ENCODE assay signal across 10 cellular contexts in genomic region chr1:110880708-110881374, GRCh38. TPM values are rescaled to one million over a fixed set of nuclear protein-coding genes. Genes with fewer than 3 reads are reported as not detected.
DNase-seq lines count a peak whose midpoint lies in the region; ATAC-seq lines count a peak whose summit lies in the region.
"Had no signal": no experiment of that assay in that cellular context is flagged by ENCODE, and none has a peak within 500 bp of the region (broad histone marks: within the 10 kb centered on the region; RNA-seq: fewer than 3 reads in every experiment).

No MANE protein-coding gene starts in this region.

- no peaks in the 10 kb centered on the region for H3K9me3 Mint-ChIP-seq in T-cell
- no peaks in the 10 kb centered on the region for H3K9me3 Mint-ChIP-seq in central memory CD8-positive, alpha-beta T cell

- H3K4me1 Mint-ChIP-seq in T-cell: peaks cover 81 to 96% (median 86%) of the 10 kb centered on the region in 3 donors
- H3K4me1 Mint-ChIP-seq in central memory CD8-positive, alpha-beta T cell: peaks cover 82% of the 10 kb centered on the region

- ATAC-seq in T-cell (replicated peaks in 1 of 4): peak; percentile 56 to 85 (median 64)
- ATAC-seq in central memory CD8-positive, alpha-beta T cell (replicated peaks; ENCODE audit: extremely low read depth, poor library complexity, severe bottlenecking): peak; percentile 78

- no peaks in the 10 kb centered on the region for H3K27me3 Mint-ChIP-seq in T-cell
- no peaks in the 10 kb centered on the region for H3K27me3 Mint-ChIP-seq in central memory CD8-positive, alpha-beta T cell

- peak overlapping the region; percentile 84 to 99 (median 97) for H3K4me3 Mint-ChIP-seq in T-cell
- peak overlapping the region; percentile 77 for H3K4me3 Mint-ChIP-seq in central memory CD8-positive, alpha-beta T cell

- DNase-seq in stimulated activated CD4-positive, alpha-beta T cell treated with anti-CD3 and anti-CD28 coated beads, Interleukin-15, amount 100 ng/mL, for 24 hours: peak; percentile 66
- no peak for DNase-seq in stimulated activated CD4-positive, alpha-beta T cell treated with anti-CD3 and anti-CD28 coated beads, Interleukin-12 subunit alpha, Interleukin-12 subunit beta, amount 100 ng/mL, for 4 hours
- DNase-seq in T-cell (peak in 30 of 34 experiments; percentile 16 to 73 (median 48)), inferior parietal cortex (ENCODE audit: extremely low spot score) (no peak), H4 (ENCODE audit: low spot score) (no peak), HuH-7 (ENCODE audit: low spot score) (no peak), HPDE6-E6E7 (ENCODE audit: extremely low spot score) (no peak)
- peak in 1 of 2 donors; percentile 44 for DNase-seq in central memory CD8-positive, alpha-beta T cell (ENCODE audit: low spot score in 2 of 2)
- DNase-seq: BE2C, NCI-H524 treated with DMSO at 0.1 percent for 48 hours had no signal

- CTCF ChIA-PET in T-cell (lab: Charles Lee): no interaction called here

- H3K27ac Mint-ChIP-seq in T-cell: peak overlapping the region; percentile 98 to 100
- peak overlapping the region; percentile 94 for H3K27ac Mint-ChIP-seq in central memory CD8-positive, alpha-beta T cell (ENCODE audit: low read depth)

- peaks cover 55% of the 10 kb centered on the region for H3K36me3 Mint-ChIP-seq in T-cell
- H3K36me3 Mint-ChIP-seq in central memory CD8-positive, alpha-beta T cell (ENCODE audit: insufficient read depth): peaks cover 38% of the 10 kb centered on the region

- POLR2A ChIA-PET in T-cell (lab: Charles Lee): interaction anchor here (0.5 to 0.7 kb wide), 3 partner anchors 12 to 83 kb away, joined by 3 read pairs; partner anchors contain the start of gene LRIF1 (in 1 of the 2)

RNA-seq across cellular contexts. Expression of gene CD53, which starts 7.9 kb away (rescaled TPM):
- 100 to 1,000 TPM; 288 to 405 (median 386) TPM for total RNA-seq in T-cell
- 0.08 and 0.35 TPM in 2 replicates for total RNA-seq in H4 (2014; rRNA removed; shearing (Covaris generic))

Comparison
In these comparisons a context has a peak if more than half of its experiments do, and no peak if none do; other contexts are left out.
1. DNase-seq: peak in stimulated activated CD4-positive, alpha-beta T cell treated with anti-CD3 and anti-CD28 coated beads, Interleukin-15, amount 100 ng/mL, for 24 hours (single experiment) and T-cell (30 of 34); none in stimulated activated CD4-positive, alpha-beta T cell treated with anti-CD3 and anti-CD28 coated beads, Interleukin-12 subunit alpha, Interleukin-12 subunit beta, amount 100 ng/mL, for 4 hours (single experiment), inferior parietal cortex (single experiment), H4 (single experiment), HuH-7 (single experiment) and HPDE6-E6E7 (single experiment).
2. RNA of gene CD53, which starts 7.9 kb away (total RNA-seq): 288 to 405 TPM in T-cell; 0.08 to 0.35 TPM in H4; every median in the first group is over 100 times any median in the second.